Comparison of ENCODE assay signal across 17 cellular contexts in genomic region chr9:98501776-98502175, GRCh38.
DNase-seq lines count a peak whose midpoint lies in the region; ATAC-seq and TF ChIP-seq lines count a peak whose summit lies in the region.
"Had no signal": no experiment of that assay in that cellular context is flagged by ENCODE, and none has a peak within 500 bp of the region (broad histone marks: within the 10 kb centered on the region; RNA-seq: fewer than 3 reads in every experiment).

No MANE protein-coding gene starts in this region.

- H4K91ac ChIP-seq in IMR-90 (ENCODE audit: insufficient read depth, low read depth, low read length) = peak overlapping the region; percentile 89
- H4K91ac ChIP-seq in mesenchymal stem cell (ENCODE audit: low read length) = peak overlapping the region; percentile 4

- DNase-seq in IMR-90 (no peak), cerebellar cortex (ENCODE audit: low spot score) (peak; percentile 40), mesenchymal stem cell (no peak), upper lobe of right lung (no peak), foreskin fibroblast (no peak)
- DNase-seq in central memory CD4-positive, alpha-beta T cell = no peak
- DNase-seq: BE2C; CD4-positive, alpha-beta memory T cell; DMS79; MG63; NCI-H1105 treated with DMSO at 0.1 percent for 48 hours; NCI-H2029; NCI-H2171 treated with DMSO at 0.1 percent for 48 hours; NCI-H82; Right ventricle myocardium superior had no signal

- H3K4me1 ChIP-seq in IMR-90 (ENCODE audit: control insufficient read depth, insufficient read depth, low read length) = peaks cover 23% of the 10 kb centered on the region
- H3K4me1 ChIP-seq in mesenchymal stem cell (ENCODE audit: control insufficient read depth, insufficient read depth, low read depth, low read length) = peaks cover 6% of the 10 kb centered on the region
- H3K4me1 ChIP-seq in upper lobe of right lung = peaks cover 7% of the 10 kb centered on the region
- H3K4me1 ChIP-seq: BE2C had no signal

- no peaks in the 10 kb centered on the region for H4K20me1 ChIP-seq in IMR-90 (ENCODE audit: insufficient read depth, low read length)

- H3K9me3 ChIP-seq in IMR-90 (ENCODE audit: control insufficient read depth, insufficient read depth, low read length) (no peaks in the 10 kb centered on the region), mesenchymal stem cell (ENCODE audit: control insufficient read depth, low read length) (no peaks in the 10 kb centered on the region), upper lobe of right lung (no peaks in the 10 kb centered on the region)
- H3K9me3 ChIP-seq: BE2C, MG63 had no signal

- H3K18ac ChIP-seq in IMR-90 (ENCODE audit: low read depth, low read length) = peak overlapping the region; percentile 31; the same call in 1 of the 2 replicates
- H3K18ac ChIP-seq in mesenchymal stem cell (ENCODE audit: low read depth in 1 of 2, low read length in 2 of 2) = no peak overlapping the region

- H3K9me1 ChIP-seq in IMR-90 (ENCODE audit: insufficient read depth, low read length) = peaks cover 35% of the 10 kb centered on the region

- H4K8ac ChIP-seq in IMR-90 (ENCODE audit: low read depth in 2 of 2, low read length in 2 of 2) (peak overlapping the region; percentile 44 to 95; a peak in 3 of 4 replicates), mesenchymal stem cell (ENCODE audit: low read length) (no peak overlapping the region)

- no peak overlapping the region for H3K56ac ChIP-seq in IMR-90 (ENCODE audit: extremely low read depth, insufficient read depth, low read length)

- H3K4me2 ChIP-seq in IMR-90 (ENCODE audit: low read depth, low read length) (no peak overlapping the region), mesenchymal stem cell (ENCODE audit: low read length, poor library complexity, severe bottlenecking) (no peak overlapping the region)

- H3K23ac ChIP-seq in IMR-90 (ENCODE audit: low read depth, low read length) (peak overlapping the region; percentile 59; the same call in 1 of the 2 replicates), mesenchymal stem cell (ENCODE audit: low read length in 2 of 2) (no peak overlapping the region)

- POLR2A ChIA-PET in IMR-90 (lab: Charles Lee; ENCODE audit: unreplicated experiment) = no interaction called here

- H3K36me3 ChIP-seq in IMR-90 (ENCODE audit: control insufficient read depth, insufficient read depth, low read length) = no peaks in the 10 kb centered on the region
- no peaks in the 10 kb centered on the region for H3K36me3 ChIP-seq in mesenchymal stem cell (ENCODE audit: control insufficient read depth in 1 of 2, insufficient read depth in 2 of 2, low read depth in 1 of 2, low read length in 2 of 2)
- H3K36me3 ChIP-seq in upper lobe of right lung = no peaks in the 10 kb centered on the region
- H3K36me3 ChIP-seq: BE2C, MG63 had no signal

- CTCF ChIA-PET in IMR-90 (lab: Yijun Ruan, JAX) = interaction anchor here (0.6 to 1.9 kb wide), 2 partner anchors 11 to 290 kb away, joined by 3 to 5 read pairs; no protein-coding TSS in a partner anchor

- in situ Hi-C loops in IMR-90 (cut with MboI; ENCODE audit: low sequenced_read_pairs) = no loop called here

- H2BK15ac ChIP-seq in IMR-90 (ENCODE audit: low read depth, low read length) (peak overlapping the region; percentile 98; the same call in 2 of the 3 replicates), mesenchymal stem cell (ENCODE audit: low read depth, poor library complexity, severe bottlenecking) (no peak overlapping the region)

- H2AFZ ChIP-seq in IMR-90 (replicated peaks; ENCODE audit: low read length, poor library complexity) = peak overlapping the region; percentile 3
- H2AFZ ChIP-seq in mesenchymal stem cell (ENCODE audit: low read depth, low read length) = no peak overlapping the region

- H3K4ac ChIP-seq in IMR-90 (ENCODE audit: low read depth, low read length) (peak overlapping the region; percentile 91), mesenchymal stem cell (ENCODE audit: low read depth in 1 of 2, low read length in 2 of 2) (no peak overlapping the region)

- H3K27ac ChIP-seq in IMR-90 (ENCODE audit: insufficient read depth, low read length) (peak overlapping the region; percentile 3), mesenchymal stem cell (ENCODE audit: low read length, poor library complexity, severe bottlenecking) (no peak overlapping the region), upper lobe of right lung (peak overlapping the region; percentile 70)

- H3K79me1 ChIP-seq in IMR-90 (ENCODE audit: low read depth in 1 of 2, low read length in 2 of 2) (peaks cover 27 to 65% of the 10 kb centered on the region in 2 experiments), mesenchymal stem cell (replicated peaks; ENCODE audit: low read length, poor library complexity, severe bottlenecking) (no peaks in the 10 kb centered on the region)

- H2BK20ac ChIP-seq in IMR-90 (ENCODE audit: low read depth, low read length) = peak overlapping the region; percentile 83

- no peak overlapping the region for H3K4me3 ChIP-seq in IMR-90 (ENCODE audit: insufficient read depth, low read depth, low read length)
- H3K4me3 ChIP-seq in mesenchymal stem cell (ENCODE audit: insufficient read depth in 1 of 2, low read depth in 1 of 2, low read length in 2 of 2) = no peak overlapping the region
- no peak overlapping the region for H3K4me3 ChIP-seq in upper lobe of right lung
- H3K4me3 ChIP-seq in foreskin fibroblast (ENCODE audit: low read depth in 1 of 2, low read length in 2 of 2) = no peak overlapping the region
- H3K4me3 ChIP-seq: MG63 had no signal

- H3K9ac ChIP-seq in IMR-90 (ENCODE audit: low read depth, low read length) = no peak overlapping the region
- no peak overlapping the region for H3K9ac ChIP-seq in mesenchymal stem cell (ENCODE audit: low read length)

- H2AK5ac ChIP-seq in IMR-90 (ENCODE audit: low read depth, low read length) (peak overlapping the region; percentile 98), mesenchymal stem cell (ENCODE audit: low read length, severe bottlenecking) (no peak overlapping the region)

- no peak overlapping the region for H2BK12ac ChIP-seq in mesenchymal stem cell (ENCODE audit: low read length in 2 of 2)

- H2BK5ac ChIP-seq in IMR-90 (ENCODE audit: low read depth, low read length, poor library complexity, severe bottlenecking) (peak overlapping the region; percentile 93), mesenchymal stem cell (ENCODE audit: low read depth, low read length, poor library complexity, severe bottlenecking) (no peak overlapping the region)

- intact Hi-C loops in IMR-90 (cut with micrococcal nuclease) (no loop called here), upper lobe of right lung (cut with DNase I) (no loop called here)

- H4K5ac ChIP-seq in IMR-90 (ENCODE audit: low read depth, low read length) = peak overlapping the region; percentile 27; the same call in 1 of the 2 replicates

- TF ChIP-seq CTCF in IMR-90 (conservative IDR thresholded peaks at IDR 0.05; ENCODE audit: low read depth, low read length) = no peak
- TF ChIP-seq CTCF in upper lobe of right lung (IDR thresholded peaks at IDR 0.05) = no peak
- TF ChIP-seq CTCF in foreskin fibroblast (IDR thresholded peaks at IDR 0.05; ENCODE audit: low read depth, low read length) = no peak

- H3K14ac ChIP-seq in IMR-90 (replicated peaks; ENCODE audit: low read depth, low read length) (peak overlapping the region; percentile 85), mesenchymal stem cell (ENCODE audit: low read length in 2 of 2) (peak overlapping the region in 1 of 2 experiments; percentile 18)

- H2BK120ac ChIP-seq in IMR-90 (ENCODE audit: low read depth, low read length) (peak overlapping the region; percentile 90), mesenchymal stem cell (ENCODE audit: low read depth, low read length) (no peak overlapping the region)

- no peak for TF ChIP-seq POLR2A in IMR-90 (IDR thresholded peaks at IDR 0.05; ENCODE audit: low read depth, low read length)

- WGBS in IMR-90 (ENCODE audit: extremely low coverage in 2 of 2, insufficient read length in 1 of 2), 2 experiments = no CpG with 5 or more reads among the region's 7 CpGs
- 100% methylated on average over 2 of the region's 7 CpGs for WGBS in mesenchymal stem cell

- no TSS peak for BruUV-seq in IMR-90 (replicated peaks; lab: Mats Ljungman, UMichigan)

- H3K27me3 ChIP-seq in IMR-90 (ENCODE audit: control insufficient read depth, insufficient read depth, low read length) = no peaks in the 10 kb centered on the region
- H3K27me3 ChIP-seq in mesenchymal stem cell (ENCODE audit: control insufficient read depth in 1 of 2, insufficient read depth in 1 of 2, low read length in 2 of 2) = peaks cover under 1 to 3% of the 10 kb centered on the region in 2 experiments
- no peaks in the 10 kb centered on the region for H3K27me3 ChIP-seq in upper lobe of right lung
- H3K27me3 ChIP-seq: BE2C, MG63 had no signal

- no peak for TF ChIP-seq RAD21 in IMR-90 (IDR thresholded peaks at IDR 0.05; ENCODE audit: low read length)

- H2AK9ac ChIP-seq in IMR-90 (replicated peaks; ENCODE audit: low read depth, low read length, poor library complexity) = no peak overlapping the region

- ATAC-seq in IMR-90 (ENCODE audit: low read depth) = no peak
- ATAC-seq in upper lobe of right lung = no peak
- no peak for ATAC-seq in GM19351 (IDR thresholded peaks at IDR 0.05; ENCODE audit: unreplicated experiment)
- ATAC-seq: Panc1 had no signal

- dilution Hi-C loops in IMR-90 (cut with HindIII; ENCODE audit: low sequenced_read_pairs, unreplicated experiment) = no loop called here

TF ChIP-seq in IMR-90, 13 proteins besides CTCF, POLR2A, EP300 and RAD21 (continues in another document):
- no peak for TF ChIP-seq NFE2L2 (IDR thresholded peaks at IDR 0.05; ENCODE audit: low read depth, low read length)
- no peak for TF ChIP-seq CEBPB (IDR thresholded peaks at IDR 0.05; ENCODE audit: low read depth, low read length)
- no peak for TF ChIP-seq ELK1 (IDR thresholded peaks at IDR 0.05; ENCODE audit: borderline replicate concordance, low read depth, low read length)
- TF ChIP-seq SMC3 (IDR thresholded peaks at IDR 0.05; ENCODE audit: low read depth, low read length) = no peak
- TF ChIP-seq USF2 (IDR thresholded peaks at IDR 0.05; ENCODE audit: low read depth, low read length) = no peak
- no peak for TF ChIP-seq MAZ (IDR thresholded peaks at IDR 0.05; ENCODE audit: borderline replicate concordance, low read depth, low read length)
